17 cellular contexts compared by ENCODE assay signal in genomic region chr4:78829296-78829695, GRCh38.
"Had no signal": no experiment of that assay in that cellular context is flagged by ENCODE, and none has a peak within 500 bp of the region (broad histone marks: within the 10 kb centered on the region; RNA-seq: fewer than 3 reads in every experiment).

No MANE protein-coding gene starts in this region.

- H3K27ac Mint-ChIP-seq: activated CD4-positive, alpha-beta memory T cell treated with anti-CD3 and anti-CD28 coated beads, Interleukin-2, amount 10 ng/mL, durations not matched to agents 7 days and 5 days; brain; immature natural killer cell; natural killer cell; type B pancreatic cell had no signal

- ATAC-seq: left lobe of liver, mucosa of descending colon, natural killer cell, psoas muscle, sciatic nerve, T-cell had no signal

- H3K9me3 Mint-ChIP-seq: activated CD4-positive, alpha-beta memory T cell treated with anti-CD3 and anti-CD28 coated beads, Interleukin-2, amount 10 ng/mL, durations not matched to agents 7 days and 5 days; brain; immature natural killer cell; natural killer cell; T-cell; type B pancreatic cell had no signal

- H3K27me3 Mint-ChIP-seq: activated CD4-positive, alpha-beta memory T cell treated with anti-CD3 and anti-CD28 coated beads, Interleukin-2, amount 10 ng/mL, durations not matched to agents 7 days and 5 days; brain; T-cell; type B pancreatic cell had no signal

- H3K4me1 Mint-ChIP-seq: activated CD4-positive, alpha-beta memory T cell treated with anti-CD3 and anti-CD28 coated beads, Interleukin-2, amount 10 ng/mL, durations not matched to agents 7 days and 5 days; immature natural killer cell; natural killer cell had no signal

- H3K4me3 ChIP-seq: mucosa of descending colon, psoas muscle had no signal

- DNase-seq: activated CD4-positive, alpha-beta memory T cell treated with anti-CD3 and anti-CD28 coated beads, Interleukin-2, amount 10 ng/mL, durations not matched to agents 7 days and 5 days; activated CD8-positive, alpha-beta memory T cell treated with anti-CD3 and anti-CD28 coated beads, Interleukin-2, amount 50 U/mL, for 48 hours; activated naive CD4-positive, alpha-beta T cell treated with Interleukin-2 at 50 U/mL for 16 hours; immature natural killer cell; mammary epithelial cell; mucosa of descending colon; natural killer cell; nucleus accumbens; psoas muscle; stimulated activated CD4-positive, alpha-beta T cell treated with anti-CD3 and anti-CD28 coated beads, Interleukin-2, amount 100 ng/mL, for 24 hours; stimulated activated naive CD4-positive, alpha-beta T cell; T-cell; T1000 had no signal

- H3K4me3 Mint-ChIP-seq: activated CD4-positive, alpha-beta memory T cell treated with anti-CD3 and anti-CD28 coated beads, Interleukin-2, amount 10 ng/mL, durations not matched to agents 7 days and 5 days; brain; immature natural killer cell; natural killer cell; T-cell; type B pancreatic cell had no signal
